Comparison of ENCODE assay signal across 11 cellular contexts in genomic region chr18:58175122-58175687, GRCh38.
DNase-seq lines count a peak whose midpoint lies in the region; ATAC-seq and TF ChIP-seq lines count a peak whose summit lies in the region.
"Had no signal": no experiment of that assay in that cellular context is flagged by ENCODE, and none has a peak within 500 bp of the region (broad histone marks: within the 10 kb centered on the region; RNA-seq: fewer than 3 reads in every experiment).

No MANE protein-coding gene starts in this region.

- intact Hi-C loops in cardiac septum (cut with DNase I) = no loop called here

- POLR2A ChIA-PET in GM10248 (lab: Yijun Ruan, JAX) = no interaction called here

- no peak overlapping the region for H3K27ac Mint-ChIP-seq in neural crest cell (ENCODE audit: unreplicated experiment)
- H3K27ac Mint-ChIP-seq: activated B cell treated with CpG ODN at 0.5 μM for 24 hours; dendritic cell treated with granulocyte-macrophage colony-stimulating factor and Interleukin-4, amounts not matched to agents 40 ng/mL and 50 ng/mL, for 4 days had no signal

- no peaks in the 10 kb centered on the region for H3K36me3 Mint-ChIP-seq in neural crest cell (ENCODE audit: low read depth)

- peaks cover 47% of the 10 kb centered on the region for H3K4me1 Mint-ChIP-seq in neural crest cell
- H3K4me1 Mint-ChIP-seq: activated B cell treated with CpG ODN at 0.5 μM for 24 hours had no signal

- TF ChIP-seq CTCF in WERI-Rb-1 (IDR thresholded peaks at IDR 0.05; ENCODE audit: low read depth, low read length) (peak; percentile 60), neural crest cell (conservative IDR thresholded peaks at IDR 0.05) (peak; percentile 33), GM10248 (IDR thresholded peaks at IDR 0.05; ENCODE audit: control extremely low read depth, extremely low read depth, low read depth, missing control alignments) (no peak)

- no peak overlapping the region for H3K4me3 Mint-ChIP-seq in neural crest cell
- H3K4me3 Mint-ChIP-seq: activated B cell treated with CpG ODN at 0.5 μM for 24 hours; dendritic cell treated with granulocyte-macrophage colony-stimulating factor and Interleukin-4, amounts not matched to agents 40 ng/mL and 50 ng/mL, for 4 days had no signal

- ATAC-seq in GM18867 (IDR thresholded peaks at IDR 0.05; ENCODE audit: unreplicated experiment) = peak; percentile 49

- H3K9me3 Mint-ChIP-seq in neural crest cell = no peaks in the 10 kb centered on the region
- H3K9me3 Mint-ChIP-seq: activated B cell treated with CpG ODN at 0.5 μM for 24 hours; dendritic cell treated with granulocyte-macrophage colony-stimulating factor and Interleukin-4, amounts not matched to agents 40 ng/mL and 50 ng/mL, for 4 days had no signal

- H3K27me3 Mint-ChIP-seq in neural crest cell (ENCODE audit: low read depth) = no peaks in the 10 kb centered on the region
- H3K27me3 Mint-ChIP-seq: activated B cell treated with CpG ODN at 0.5 μM for 24 hours had no signal

- DNase-seq in DMS53 (lab: John Stamatoyannopoulos, UW) = peak; percentile 27
- DNase-seq in DMS53 treated with DMSO at 0.1 percent for 48 hours (lab: John Stamatoyannopoulos, UW; ENCODE audit: unreplicated experiment) = no peak
- no peak for DNase-seq in WERI-Rb-1
- no peak for DNase-seq in neural crest cell (ENCODE audit: low read depth, low spot score)
- DNase-seq in GM10248 (ENCODE audit: extremely low spot score) = no peak
- DNase-seq in stimulated activated naive CD4-positive, alpha-beta T cell treated with Interleukin-2 at 50 U/mL for 16 hours (lab: John Stamatoyannopoulos, UW) = no peak
- no peak for DNase-seq in cardiac septum (ENCODE audit: low spot score)
- DNase-seq: activated B cell treated with CpG ODN at 0.5 μM for 24 hours; activated naive CD4-positive, alpha-beta T cell had no signal

- H3K27ac ChIP-seq in WERI-Rb-1 = no peak overlapping the region

- CTCF ChIA-PET in GM10248 (lab: Yijun Ruan, JAX) = interaction anchor here (2.0 kb wide), 1 partner anchor 39 kb away, joined by 4 read pairs; no protein-coding TSS in a partner anchor

- no peak overlapping the region for H3K4me3 ChIP-seq in WERI-Rb-1 (ENCODE audit: low read depth, low read length)

- H3K9me3 ChIP-seq in WERI-Rb-1 (ENCODE audit: severe bottlenecking) = no peaks in the 10 kb centered on the region

- H3K36me3 ChIP-seq in WERI-Rb-1 = peaks cover 29% of the 10 kb centered on the region

- no peaks in the 10 kb centered on the region for H3K27me3 ChIP-seq in WERI-Rb-1 (ENCODE audit: insufficient read depth, low read depth, severe bottlenecking)
